ENCODE assay signal across 8 cellular contexts in genomic region chr5:129460121-129460950, GRCh38. TPM values are rescaled to one million over a fixed set of nuclear protein-coding genes. Genes with fewer than 3 reads are reported as not detected.
DNase-seq lines count a peak whose midpoint lies in the region; ATAC-seq, FAIRE-seq and TF ChIP-seq lines count a peak whose summit lies in the region.

A gene with protein sequence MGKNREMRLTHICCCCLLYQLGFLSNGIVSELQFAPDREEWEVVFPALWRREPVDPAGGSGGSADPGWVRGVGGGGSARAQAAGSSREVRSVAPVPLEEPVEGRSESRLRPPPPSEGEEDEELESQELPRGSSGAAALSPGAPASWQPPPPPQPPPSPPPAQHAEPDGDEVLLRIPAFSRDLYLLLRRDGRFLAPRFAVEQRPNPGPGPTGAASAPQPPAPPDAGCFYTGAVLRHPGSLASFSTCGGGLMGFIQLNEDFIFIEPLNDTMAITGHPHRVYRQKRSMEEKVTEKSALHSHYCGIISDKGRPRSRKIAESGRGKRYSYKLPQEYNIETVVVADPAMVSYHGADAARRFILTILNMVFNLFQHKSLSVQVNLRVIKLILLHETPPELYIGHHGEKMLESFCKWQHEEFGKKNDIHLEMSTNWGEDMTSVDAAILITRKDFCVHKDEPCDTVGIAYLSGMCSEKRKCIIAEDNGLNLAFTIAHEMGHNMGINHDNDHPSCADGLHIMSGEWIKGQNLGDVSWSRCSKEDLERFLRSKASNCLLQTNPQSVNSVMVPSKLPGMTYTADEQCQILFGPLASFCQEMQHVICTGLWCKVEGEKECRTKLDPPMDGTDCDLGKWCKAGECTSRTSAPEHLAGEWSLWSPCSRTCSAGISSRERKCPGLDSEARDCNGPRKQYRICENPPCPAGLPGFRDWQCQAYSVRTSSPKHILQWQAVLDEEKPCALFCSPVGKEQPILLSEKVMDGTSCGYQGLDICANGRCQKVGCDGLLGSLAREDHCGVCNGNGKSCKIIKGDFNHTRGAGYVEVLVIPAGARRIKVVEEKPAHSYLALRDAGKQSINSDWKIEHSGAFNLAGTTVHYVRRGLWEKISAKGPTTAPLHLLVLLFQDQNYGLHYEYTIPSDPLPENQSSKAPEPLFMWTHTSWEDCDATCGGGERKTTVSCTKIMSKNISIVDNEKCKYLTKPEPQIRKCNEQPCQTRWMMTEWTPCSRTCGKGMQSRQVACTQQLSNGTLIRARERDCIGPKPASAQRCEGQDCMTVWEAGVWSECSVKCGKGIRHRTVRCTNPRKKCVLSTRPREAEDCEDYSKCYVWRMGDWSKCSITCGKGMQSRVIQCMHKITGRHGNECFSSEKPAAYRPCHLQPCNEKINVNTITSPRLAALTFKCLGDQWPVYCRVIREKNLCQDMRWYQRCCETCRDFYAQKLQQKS (plus strand): TSS chr5:129460298. CDS start chr5:129460392, 94 bp downstream.

- H3K4me1 ChIP-seq in lower lobe of right lung (peaks cover 4% of the 10 kb centered on the region), tibial artery (peaks cover 0 to 23% (median 16%) of the 10 kb centered on the region in 4 donors)

- H3K27me3 ChIP-seq in AG04450 (ENCODE audit: control insufficient read depth, insufficient read depth, low read length) (peaks cover 30% of the 10 kb centered on the region), lower lobe of right lung (ENCODE audit: low read depth) (peaks cover 35% of the 10 kb centered on the region), tibial artery (peaks cover 0 to 23% of the 10 kb centered on the region in 2 donors)

- H3K36me3 Mint-ChIP-seq in T-cell: no peaks in the 10 kb centered on the region

- POLR2A ChIA-PET in AG04450 (lab: Yijun Ruan, JAX) (no interaction called here), T-cell (lab: Charles Lee) (no interaction called here)

- peaks cover 38 to 41% of the 10 kb centered on the region in 2 donors for H3K27me3 Mint-ChIP-seq in T-cell

- CTCF ChIA-PET in AG04450 (lab: Charles Lee): interaction anchor here (0.5 to 1.0 kb wide), 2 partner anchors 40 to 308 kb away, joined by 3 to 6 read pairs; no protein-coding TSS in a partner anchor
- CTCF ChIA-PET in T-cell (lab: Charles Lee): interaction anchor here in 1 of 2 donors (0.7 kb wide), 1 partner anchor 1940 kb away, joined by 3 read pairs; no protein-coding TSS in a partner anchor

- peaks cover 0 to 6% (median 0%) of the 10 kb centered on the region in 3 donors for H3K9me3 Mint-ChIP-seq in T-cell

- H3K36me3 ChIP-seq in lower lobe of right lung: no peaks in the 10 kb centered on the region
- no peaks in the 10 kb centered on the region for H3K36me3 ChIP-seq in tibial artery

- H3K4me3 ChIP-seq in AG04450 (ENCODE audit: low read depth, low read length): peak within 1 kb of the TSS; percentile 31
- peak within 1 kb of the TSS; percentile 45 for H3K4me3 ChIP-seq in lower lobe of right lung
- H3K4me3 ChIP-seq in tibial artery: peak within 1 kb of the TSS; percentile 30 to 52

- TF ChIP-seq CTCF in AG04450 (IDR thresholded peaks at IDR 0.05; ENCODE audit: low read depth, low read length) (no peak), lower lobe of right lung (IDR thresholded peaks at IDR 0.05) (no peak), tibial artery (IDR thresholded peaks at IDR 0.05) (no peak)

- FAIRE-seq in H54 (lab: Jason Lieb, UNC): no peak

- no peak within 1 kb of the TSS for H3K27ac ChIP-seq in AG04450 (ENCODE audit: low read depth, low read length)
- H3K27ac ChIP-seq in lower lobe of right lung: no peak within 1 kb of the TSS
- no peak within 1 kb of the TSS for H3K27ac ChIP-seq in tibial artery

- intact Hi-C loops in lower lobe of right lung (cut with DNase I) (no loop called here), tibial artery (cut with DNase I; ENCODE audit: low total_unique reads) (no loop called here)

- H3K9me3 ChIP-seq in AG04450 (ENCODE audit: control insufficient read depth, insufficient read depth, low read length) (no peaks in the 10 kb centered on the region), lower lobe of right lung (no peaks in the 10 kb centered on the region), tibial artery (no peaks in the 10 kb centered on the region)

- no peak for TF ChIP-seq POLR2A in H54 (IDR thresholded peaks at IDR 0.05; ENCODE audit: low read depth, low read length)

- peaks cover 7 to 11% (median 10%) of the 10 kb centered on the region in 3 donors for H3K4me1 Mint-ChIP-seq in T-cell

- no peak within 1 kb of the TSS for H3K27ac Mint-ChIP-seq in T-cell

- H3K4me3 Mint-ChIP-seq in T-cell: peak within 1 kb of the TSS in 1 of 3 donors; percentile 28

- DNase-seq in AG04450 (ENCODE audit: low read depth, low spot score) (no peak), ecto neural progenitor cell (ENCODE audit: low spot score) (peak; percentile 74), lower lobe of right lung (no peak), tibial artery (no peak), H54 (ENCODE audit: insufficient read length, low spot score) (no peak), T-cell (no peak)

- ATAC-seq in GM21576 (IDR thresholded peaks at IDR 0.05; ENCODE audit: unreplicated experiment) (peak; percentile 44), lower lobe of right lung (peak; percentile 51 to 65), T-cell (replicated peaks in 1 of 4) (no peak)

TF ChIP-seq in PFSK-1, 5 proteins besides CTCF, POLR2A, EP300 and RAD21:
- TF ChIP-seq TAF1 (IDR thresholded peaks at IDR 0.05; ENCODE audit: borderline replicate concordance, insufficient read depth, low read length): no peak
- TF ChIP-seq FOXP2 (optimal IDR thresholded peaks at IDR 0.05; ENCODE audit: borderline replicate concordance, extremely low read depth, extremely low read length, insufficient read depth): peak; percentile 46

RNA-seq across cellular contexts. Expression of the gene that starts here (rescaled TPM):
- polyA plus RNA-seq in AG04450 (2011; rRNA removed): 0.02 and 0.09 TPM in 2 replicates
- 0.05 TPM in 1 of 2 replicates, not detected in the other for polyA minus RNA-seq in AG04450 (2011; rRNA and poly(A)+ RNA removed)
- polyA plus RNA-seq in PFSK-1 (2012; ENCODE audit: insufficient read length, low read depth): 4.5 TPM
- total RNA-seq in lower lobe of right lung (not detected), T-cell (under 1 TPM in 2 of 5 donors, not detected in 3; 0.13 to 0.18 TPM)

Comparison
In these comparisons a context has a peak if more than half of its experiments do, and no peak if none do; other contexts are left out.
1. Peak in ATAC-seq and H3K4me3 ChIP-seq in lower lobe of right lung; RNA of the gene not detected or under 1 TPM.